8 cellular contexts compared by ENCODE assay signal in genomic region chr17:76737082-76737675, GRCh38. TPM values are rescaled to one million over a fixed set of nuclear protein-coding genes. Genes with fewer than 3 reads are reported as not detected.
DNase-seq lines count a peak whose midpoint lies in the region; ATAC-seq and TF ChIP-seq lines count a peak whose summit lies in the region.

Gene SRSF2 (minus strand): TSS chr17:76737331. CDS start chr17:76737160, 171 bp downstream.

- peak; percentile 99 for TF ChIP-seq POLR2A in erythroblast (IDR thresholded peaks at IDR 0.05; ENCODE audit: low read length)

- no peaks in the 10 kb centered on the region for H3K27me3 Mint-ChIP-seq in activated T-cell treated with anti-CD3 and anti-CD28 coated beads, Interleukin-2, amount 50 U/mL, for 24 hours

- H3K4me1 Mint-ChIP-seq in activated T-cell treated with anti-CD3 and anti-CD28 coated beads, Interleukin-2, amount 50 U/mL, for 24 hours (ENCODE audit: low read depth) = peaks cover 45% of the 10 kb centered on the region

- peaks cover 12% of the 10 kb centered on the region for H3K4me1 ChIP-seq in mucosa of stomach (ENCODE audit: control insufficient read depth, insufficient read depth, low read length)

- peak within 1 kb of the TSS; percentile 88 for H3K9ac ChIP-seq in mucosa of stomach (ENCODE audit: low read length)

- H3K9me3 ChIP-seq in mucosa of stomach (ENCODE audit: control insufficient read depth, low read length) = no peaks in the 10 kb centered on the region

- H3K36me3 Mint-ChIP-seq in activated T-cell treated with anti-CD3 and anti-CD28 coated beads, Interleukin-2, amount 50 U/mL, for 24 hours (ENCODE audit: low read depth) = peaks cover 70% of the 10 kb centered on the region

- peak within 1 kb of the TSS; percentile 76 for H3K4me3 ChIP-seq in mucosa of stomach (ENCODE audit: low read length)

- H3K4me3 Mint-ChIP-seq in activated T-cell treated with anti-CD3 and anti-CD28 coated beads, Interleukin-2, amount 50 U/mL, for 24 hours = peak within 1 kb of the TSS; percentile 99

- peak within 1 kb of the TSS; percentile 100 for H3K27ac Mint-ChIP-seq in activated T-cell treated with anti-CD3 and anti-CD28 coated beads, Interleukin-2, amount 50 U/mL, for 24 hours

- peak; percentile 55 for ATAC-seq in GM21717 (IDR thresholded peaks at IDR 0.05; ENCODE audit: unreplicated experiment)

- H3K36me3 ChIP-seq in mucosa of stomach (ENCODE audit: control insufficient read depth, insufficient read depth, low read length) = no peaks in the 10 kb centered on the region

- no peaks in the 10 kb centered on the region for H3K27me3 ChIP-seq in mucosa of stomach (ENCODE audit: control insufficient read depth, insufficient read depth, low read length)

- no peaks in the 10 kb centered on the region for H3K9me3 Mint-ChIP-seq in activated T-cell treated with anti-CD3 and anti-CD28 coated beads, Interleukin-2, amount 50 U/mL, for 24 hours

- DNase-seq in DMS153 treated with DMSO at 0.1 percent for 48 hours (lab: John Stamatoyannopoulos, UW; ENCODE audit: unreplicated experiment) = peak; percentile 99
- DNase-seq in KBM-7 = peak; percentile 99
- peak; percentile 99 for DNase-seq in activated T-cell treated with anti-CD3 and anti-CD28 coated beads, Interleukin-2, amount 50 U/mL, for 24 hours
- peak; percentile 100 for DNase-seq in erythroblast (lab: John Stamatoyannopoulos, UW)
- peak; percentile 96 to 97 for DNase-seq in stimulated activated CD8-positive, alpha-beta memory T cell treated with anti-CD3 and anti-CD28 coated beads, Interleukin-7, amount 100 ng/mL, for 1 hour (ENCODE audit: low read depth in 2 of 2)

- in situ Hi-C loops in KBM-7 (cut with MboI; ENCODE audit: low pct_unique_long_range_greater_than_20kb, low sequenced_read_pairs) = no loop called here

TF ChIP-seq in PFSK-1, 5 proteins besides CTCF, POLR2A, EP300 and RAD21:
- TF ChIP-seq POLR2AphosphoS5 (IDR thresholded peaks at IDR 0.05; ENCODE audit: low read depth, low read length) (peak; percentile 100), REST (IDR thresholded peaks at IDR 0.05; ENCODE audit: insufficient read depth in 1 of 2, low read depth in 2 of 2, low read length in 2 of 2) (peak; percentile 57 to 76; a peak in 3 of 4 replicates), TAF1 (IDR thresholded peaks at IDR 0.05; ENCODE audit: borderline replicate concordance, insufficient read depth, low read length) (peak; percentile 99), FOXP2 (optimal IDR thresholded peaks at IDR 0.05; ENCODE audit: borderline replicate concordance, extremely low read depth, extremely low read length, insufficient read depth) (peak; percentile 71), SIN3A (IDR thresholded peaks at IDR 0.05; ENCODE audit: borderline replicate concordance, insufficient read depth, low read length) (peak; percentile 98; the same call in 1 of the 2 replicates)

RNA-seq across cellular contexts. Expression of gene SRSF2, which starts in this region (rescaled TPM):
- 221 TPM for polyA plus RNA-seq in PFSK-1 (2012; ENCODE audit: insufficient read length, low read depth)

Comparison
In these comparisons a context has a peak if more than half of its experiments do, and no peak if none do; other contexts are left out.
1. Peak in every context shown above with its lines: DNase-seq, ATAC-seq and H3K4me3 ChIP-seq.